ENCODE assay signal across 16 cellular contexts in the genomic region with DNA sequence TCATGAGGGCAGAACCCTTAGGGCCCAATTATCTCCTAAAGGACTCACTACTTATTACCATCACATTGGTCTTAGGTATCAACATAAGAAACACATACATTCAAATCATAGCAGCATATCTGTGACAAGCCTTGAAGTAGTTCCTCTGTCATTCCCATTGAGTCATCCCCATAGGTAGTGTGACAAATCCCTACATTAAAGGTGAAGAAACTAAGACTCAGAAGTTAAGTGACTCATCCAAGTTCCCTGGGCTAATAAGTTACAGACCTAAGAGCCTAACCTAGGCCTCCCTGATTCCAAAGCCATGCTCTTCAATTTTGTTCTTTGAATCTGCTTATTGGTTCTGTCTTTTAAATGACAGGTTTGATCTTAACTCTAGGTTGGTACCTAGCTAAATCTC. TPM values are rescaled to one million over a fixed set of nuclear protein-coding genes. Genes with fewer than 3 reads are reported as not detected.
A peak's percentile ranks its signal among the peaks of the same experiment; 100 is the strongest.
DNase-seq lines count a peak whose midpoint lies in the region; ATAC-seq and TF ChIP-seq lines count a peak whose summit lies in the region.
"Had no signal": no experiment of that assay in that cellular context is flagged by ENCODE, and none has a peak within 500 bp of the region (broad histone marks: within the 10 kb centered on the region; RNA-seq: fewer than 3 reads in every experiment).

No MANE protein-coding gene starts in this region.

- TF ChIP-seq CTCF in fibroblast of mammary gland (conservative IDR thresholded peaks at IDR 0.05; ENCODE audit: control insufficient read depth, insufficient read depth, low read depth, low read length) (no peak), ovary (IDR thresholded peaks at IDR 0.05) (no peak), lower leg skin (IDR thresholded peaks at IDR 0.05) (no peak)

- H3K27me3 ChIP-seq in ovary: no peaks in the 10 kb centered on the region
- H3K27me3 ChIP-seq: BE2C had no signal

- TF ChIP-seq EP300 in ovary (IDR thresholded peaks at IDR 0.05): no peak

- no peaks in the 10 kb centered on the region for H3K36me3 ChIP-seq in ovary
- H3K36me3 ChIP-seq: BE2C had no signal

- no peak overlapping the region for H3K27ac ChIP-seq in ovary
- H3K27ac ChIP-seq: HL-60 had no signal

- no peaks in the 10 kb centered on the region for H3K4me1 ChIP-seq in ovary (ENCODE audit: insufficient read depth)
- H3K4me1 ChIP-seq: BE2C had no signal

- H3K4me3 ChIP-seq in fibroblast of mammary gland (ENCODE audit: control insufficient read depth, low read depth, low read length) (no peak overlapping the region), ovary (no peak overlapping the region), lower leg skin (ENCODE audit: low read depth, poor library complexity, severe bottlenecking) (no peak overlapping the region)

- intact Hi-C loops in ovary (cut with DNase I): no loop called here
- intact Hi-C loops in lower leg skin (cut with DNase I; ENCODE audit: low total_unique reads): no loop called here

- DNase-seq in ELR (ENCODE audit: low read depth) (peak; percentile 42), HT-29 (ENCODE audit: low spot score) (peak; percentile 56), fibroblast of mammary gland (ENCODE audit: low read depth) (peak; percentile 40), ovary (no peak), lower leg skin (ENCODE audit: low spot score in 2 of 2) (no peak)
- DNase-seq: BE2C, DMS79, Kasumi-1, NCI-H2029, NCI-H69, nephron progenitor cell, SW 1271 had no signal

- no peaks in the 10 kb centered on the region for H3K9me3 ChIP-seq in ovary
- H3K9me3 ChIP-seq: BE2C had no signal

- ATAC-seq in GM21529 (IDR thresholded peaks at IDR 0.05; ENCODE audit: unreplicated experiment): peak; percentile 54
- ATAC-seq in HG03442 (IDR thresholded peaks at IDR 0.05; ENCODE audit: unreplicated experiment): no peak
- no peak for ATAC-seq in GM19455 (IDR thresholded peaks at IDR 0.05; ENCODE audit: unreplicated experiment)

- no peak for TF ChIP-seq POLR2A in ovary (IDR thresholded peaks at IDR 0.05)
- no peak for TF ChIP-seq POLR2A in lower leg skin (IDR thresholded peaks at IDR 0.05)

RNA-seq across cellular contexts. Expression of gene CD38, which starts 58.2 kb away (rescaled TPM):
- total RNA-seq in HT-29 (2014; rRNA removed; shearing (Covaris generic)): 0.05 TPM in 1 of 2 replicates, not detected in the other
- total RNA-seq in ovary: 1 to 10 TPM in 3 of 7 donors, under 1 TPM in 4; 0.23 to 9.5 (median 0.97) TPM
- 1 to 10 TPM in 1 of 2 donors, under 1 TPM in 1; 0.25 to 3.0 TPM for polyA plus RNA-seq in ovary
- total RNA-seq in lower leg skin: 1 to 10 TPM in 1 of 4 donors, under 1 TPM in 3; 0.08 to 1.1 (median 0.21) TPM

Comparison
In these comparisons a context has a peak if more than half of its experiments do, and no peak if none do; other contexts are left out.
1. DNase-seq: peak in ELR (single experiment), HT-29 (single experiment) and fibroblast of mammary gland (single experiment); none in ovary (0 of 5) and lower leg skin (0 of 2).